11 cellular contexts compared by ENCODE assay signal in genomic region chr1:175376194-175376593, GRCh38.
A peak's percentile ranks its signal among the peaks of the same experiment; 100 is the strongest.
DNase-seq lines count a peak whose midpoint lies in the region; ATAC-seq, FAIRE-seq and TF ChIP-seq lines count a peak whose summit lies in the region.
"Had no signal": no experiment of that assay in that cellular context is flagged by ENCODE, and none has a peak within 500 bp of the region (broad histone marks: within the 10 kb centered on the region; RNA-seq: fewer than 3 reads in every experiment).

No MANE protein-coding gene starts in this region.

- no peaks in the 10 kb centered on the region for H3K79me2 ChIP-seq in GM23338 (replicated peaks; ENCODE audit: insufficient read depth)

- peaks cover 4% of the 10 kb centered on the region for H3K27me3 Mint-ChIP-seq in GM23338 (ENCODE audit: insufficient read depth, low read depth, poor library complexity)

- no peak overlapping the region for H2AFZ ChIP-seq in GM23338

- FAIRE-seq in kidney (lab: Jason Lieb, UNC), result no peak

- 0 out of 2 replicates have a peak, but pooled peaks cover 3% of the 10 kb centered on the region for H3K9me2 ChIP-seq in GM23338 (ENCODE audit: insufficient read depth)

- H3K36me3 ChIP-seq in GM23338 (ENCODE audit: insufficient read depth) (no peaks in the 10 kb centered on the region), RWPE2 (ENCODE audit: low read depth) (no peaks in the 10 kb centered on the region), kidney (ENCODE audit: control insufficient read depth in 1 of 2, insufficient read depth in 2 of 2, low read length in 2 of 2) (no peaks in the 10 kb centered on the region)
- H3K36me3 ChIP-seq: neutrophil had no signal

- no peaks in the 10 kb centered on the region for H3K36me3 Mint-ChIP-seq in GM23338 (ENCODE audit: low read depth)

- DNase-seq in G401 (ENCODE audit: low spot score) (peak; percentile 33), GM23338 (ENCODE audit: low spot score) (peak; percentile 67), RWPE2 (ENCODE audit: low spot score) (no peak), kidney (no peak), EL (no peak), NCI-H1436 (lab: John Stamatoyannopoulos, UW) (no peak)
- DNase-seq: HCEC 1CT had no signal

- H3K4me3 ChIP-seq in GM23338 (no peak overlapping the region), RWPE2 (ENCODE audit: severe bottlenecking) (no peak overlapping the region), kidney (ENCODE audit: low read length in 2 of 2) (no peak overlapping the region)

- no peaks in the 10 kb centered on the region for H3K9me3 Mint-ChIP-seq in GM23338

- in situ Hi-C loops in G401 (cut with HindIII; ENCODE audit: low sequenced_read_pairs), result no loop called here

- H3K4me2 ChIP-seq in GM23338, result no peak overlapping the region

- no peaks in the 10 kb centered on the region for H3K27me3 ChIP-seq in GM23338 (ENCODE audit: insufficient read depth)
- H3K27me3 ChIP-seq in RWPE2 (ENCODE audit: insufficient read depth, poor library complexity, severe bottlenecking), result no peaks in the 10 kb centered on the region

- TF ChIP-seq CTCF in GM23338 (conservative IDR thresholded peaks at IDR 0.05; ENCODE audit: low read depth in 2 of 2), result peak; percentile 78 to 89
- TF ChIP-seq CTCF in RWPE2 (IDR thresholded peaks at IDR 0.05; ENCODE audit: poor library complexity, severe bottlenecking), result peak; percentile 50
- TF ChIP-seq CTCF in kidney (IDR thresholded peaks at IDR 0.05; ENCODE audit: borderline replicate concordance, extremely low read depth, insufficient read depth), result peak; percentile 11

- H3K4me1 ChIP-seq in GM23338 (ENCODE audit: insufficient read depth) (peaks cover 10% of the 10 kb centered on the region; the same call in 1 of the 2 replicates), RWPE2 (ENCODE audit: insufficient read depth, poor library complexity, severe bottlenecking) (no peaks in the 10 kb centered on the region), kidney (ENCODE audit: control insufficient read depth in 1 of 2, insufficient read depth in 1 of 2, low read depth in 1 of 2, low read length in 2 of 2) (no peaks in the 10 kb centered on the region)

- H3K9me3 ChIP-seq in RWPE2 (ENCODE audit: severe bottlenecking) (no peaks in the 10 kb centered on the region), kidney (ENCODE audit: control insufficient read depth in 1 of 2, low read length in 2 of 2) (no peaks in the 10 kb centered on the region)
- H3K9me3 ChIP-seq: neutrophil had no signal

- no peaks in the 10 kb centered on the region for H4K20me1 ChIP-seq in GM23338 (replicated peaks; ENCODE audit: insufficient read depth)

- no peaks in the 10 kb centered on the region for H3F3A ChIP-seq in GM23338 (replicated peaks; ENCODE audit: low read depth)

- H3K27ac Mint-ChIP-seq in GM23338, result no peak overlapping the region

- ATAC-seq in GM23338 (peak; percentile 43), RWPE2 (ENCODE audit: low read depth) (peak; percentile 61), GM18870 (IDR thresholded peaks at IDR 0.05; ENCODE audit: unreplicated experiment) (no peak), HG02885 (IDR thresholded peaks at IDR 0.05; ENCODE audit: poor library complexity, unreplicated experiment) (no peak)
- ATAC-seq: Right ventricle myocardium inferior had no signal

- H3K4me3 Mint-ChIP-seq in GM23338, result no peak overlapping the region

- no peak overlapping the region for H3K27ac ChIP-seq in GM23338 (ENCODE audit: low read depth)
- no peak overlapping the region for H3K27ac ChIP-seq in RWPE2 (ENCODE audit: poor library complexity, severe bottlenecking)
- no peak overlapping the region for H3K27ac ChIP-seq in kidney (ENCODE audit: low read depth in 2 of 2, low read length in 2 of 2)
- H3K27ac ChIP-seq: neutrophil had no signal

- peaks cover 13% of the 10 kb centered on the region for H3K4me1 Mint-ChIP-seq in GM23338

- intact Hi-C loops in kidney (cut with DNase I), result no loop called here

- H3K9ac ChIP-seq in kidney (ENCODE audit: low read length in 2 of 2), result no peak overlapping the region

TF ChIP-seq in GM23338, 12 proteins besides CTCF, POLR2A, EP300 and RAD21:
- TF ChIP-seq NANOG (IDR thresholded peaks at IDR 0.05; ENCODE audit: borderline replicate concordance) (no peak), REST (IDR thresholded peaks at IDR 0.05; ENCODE audit: unreplicated experiment) (no peak), JUNB (IDR thresholded peaks at IDR 0.05; ENCODE audit: unreplicated experiment) (no peak), ZNF331 (CRISPR knock-in tag; IDR thresholded peaks at IDR 0.05; ENCODE audit: low read depth) (no peak)
TF ChIP-seq in GM23338: peak in this region for 0.

Comparison
In these comparisons a context has a peak if more than half of its experiments do, and no peak if none do; other contexts are left out.
1. DNase-seq: peak in G401 (single experiment) and GM23338 (single experiment); none in RWPE2 (single experiment), kidney (single experiment), EL (single experiment) and NCI-H1436 (single experiment).
2. ATAC-seq: peak in GM23338 (single experiment) and RWPE2 (single experiment); none in GM18870 (single experiment) and HG02885 (single experiment).
3. CTCF ChIP-seq: peak in every context shown above with its lines; median percentile 84 in GM23338; 50 in RWPE2; 11 in kidney.